Comparison of ENCODE assay signal across 6 cellular contexts in the genomic region with DNA sequence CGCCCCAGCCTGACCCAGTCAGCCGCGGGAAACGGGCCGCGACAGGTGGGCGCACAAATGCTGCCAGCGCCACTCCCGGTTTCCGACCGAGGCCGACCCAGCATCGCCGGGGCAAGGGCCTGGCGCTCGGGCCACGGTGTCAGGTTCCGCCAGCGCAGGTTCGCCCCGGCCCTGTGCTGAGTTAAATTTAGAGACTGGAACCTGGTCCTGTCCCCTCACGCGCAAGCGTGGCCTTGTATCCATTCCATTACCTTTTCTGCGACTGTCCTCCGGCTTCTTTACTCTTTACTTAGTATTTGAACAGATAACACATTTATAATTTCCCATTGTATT. TPM values are rescaled to one million over a fixed set of nuclear protein-coding genes. Genes with fewer than 3 reads are reported as not detected.
DNase-seq lines count a peak whose midpoint lies in the region; ATAC-seq, FAIRE-seq and TF ChIP-seq lines count a peak whose summit lies in the region.

No MANE protein-coding gene starts in this region.

- ATAC-seq in GM12878 (peak; percentile 2; the same call in 2 of the 3 replicates), HG02588 (IDR thresholded peaks at IDR 0.05; ENCODE audit: unreplicated experiment) (no peak), HG03135 (IDR thresholded peaks at IDR 0.05; ENCODE audit: unreplicated experiment) (no peak)
- no peak for ATAC-seq in naive thymus-derived CD8-positive, alpha-beta T cell

- CTCF ChIA-PET in GM12878 (lab: Yijun Ruan, JAX): interaction anchor here (0.6 to 8.2 kb wide), 2 partner anchors 15 to 20 kb away, joined by 3 to 96 read pairs; no protein-coding TSS in a partner anchor

- POLR2A ChIA-PET in GM12878 (lab: Charles Lee): interaction anchor here (1.9 kb wide), 1 partner anchor 16 kb away, joined by 8 read pairs; no protein-coding TSS in a partner anchor
- POLR2A ChIA-PET in naive thymus-derived CD8-positive, alpha-beta T cell (lab: Charles Lee): interaction anchor here (1.3 to 7.8 kb wide), 7 partner anchors 8 to 55 kb away, joined by 3 to 281 read pairs (median 18); a partner anchor contains a TSS

- WGBS in GM12878 (ENCODE audit: insufficient coverage, insufficient replicate concordance, low lambda C conversion rate, missing lambda C conversion rate): 5% methylated on average over 14 of the region's 26 CpGs

- intact Hi-C loops in GM12878 (cut with micrococcal nuclease; ENCODE audit: unreplicated experiment): no loop called here

- H3K36me3 Mint-ChIP-seq in naive thymus-derived CD8-positive, alpha-beta T cell: peaks cover 0 to 7% (median 2%) of the 10 kb centered on the region in 3 donors

- TF ChIP-seq CTCF in GM12878 (IDR thresholded peaks at IDR 0.05 in 2 of 3, conservative IDR thresholded peaks at IDR 0.05 in 1 of 3; ENCODE audit: control insufficient read depth in 2 of 3, extremely low read depth in 1 of 3, insufficient read depth in 1 of 3, low read depth in 3 of 3, low read length in 3 of 3): no peak

- H3K4me2 ChIP-seq in GM12878 (ENCODE audit: control insufficient read depth, insufficient read depth): peak overlapping the region; percentile 83

- H3K4me1 ChIP-seq in GM12878 (ENCODE audit: control insufficient read depth, insufficient read depth, low read length): peaks cover 14% of the 10 kb centered on the region

- no peaks in the 10 kb centered on the region for H3K36me3 ChIP-seq in GM12878 (ENCODE audit: control insufficient read depth in 2 of 2, insufficient read depth in 2 of 2, low read length in 1 of 2)

- SMC1A ChIA-PET in GM12878 (lab: Charles Lee; ENCODE audit: uncharacterized antibody, unreplicated experiment): interaction anchor here (1.6 to 6.5 kb wide), 3 partner anchors 13 to 17 kb away, joined by 7 to 40 read pairs (median 32); a partner anchor contains a TSS

- peaks cover 4 to 8% of the 10 kb centered on the region in 2 experiments; a peak in 3 of 4 replicates for H3K27me3 ChIP-seq in GM12878 (replicated peaks in 1 of 2; ENCODE audit: control insufficient read depth in 2 of 2, insufficient read depth in 2 of 2, low read length in 1 of 2)

- no peaks in the 10 kb centered on the region for H4K20me1 ChIP-seq in GM12878 (ENCODE audit: control insufficient read depth, insufficient read depth)

- in situ Hi-C loops in GM12878 (cut with MboI): no loop called here

- no peak for TF ChIP-seq POLR2A in GM12878 (IDR thresholded peaks at IDR 0.05; ENCODE audit: low read depth, low read length)

- peaks cover 0 to 10% (median 0%) of the 10 kb centered on the region in 9 donors for H3K9me3 Mint-ChIP-seq in naive thymus-derived CD8-positive, alpha-beta T cell

- no peak for TF ChIP-seq EP300 in GM12878 (IDR thresholded peaks at IDR 0.05; ENCODE audit: borderline replicate concordance in 1 of 2, control insufficient read depth in 1 of 2, low read depth in 2 of 2, low read length in 2 of 2)

- H3K79me2 ChIP-seq in GM12878 (ENCODE audit: control insufficient read depth, insufficient read depth, low read length): no peaks in the 10 kb centered on the region

- H2AFZ ChIP-seq in GM12878 (ENCODE audit: control insufficient read depth, low read depth, low read length): peak overlapping the region; percentile 24

- no peak for FAIRE-seq in GM12878 (lab: Jason Lieb, UNC)

- DNase-seq in GM12878 (ENCODE audit: low read depth, low spot score): no peak
- no peak for DNase-seq in naive thymus-derived CD8-positive, alpha-beta T cell
- no peak for DNase-seq in DMS153 (lab: John Stamatoyannopoulos, UW)

- peak overlapping the region; percentile 63; the same call in 1 of the 2 replicates for H3K4me3 ChIP-seq in GM08714 (ENCODE audit: low read length)
- peak overlapping the region; percentile 70 for H3K4me3 ChIP-seq in GM12878

- H3K27ac ChIP-seq in GM12878 (ENCODE audit: control insufficient read depth, insufficient read depth): no peak overlapping the region

- H3K27me3 Mint-ChIP-seq in naive thymus-derived CD8-positive, alpha-beta T cell: peaks cover 4 to 20% (median 11%) of the 10 kb centered on the region in 5 donors

- H3K9ac ChIP-seq in GM12878 (ENCODE audit: control insufficient read depth, insufficient read depth, low read length): peak overlapping the region; percentile 0; the same call in 1 of the 2 replicates

- H3K27ac Mint-ChIP-seq in naive thymus-derived CD8-positive, alpha-beta T cell: peak overlapping the region in 5 of 10 donors; percentile 53 to 100 (median 92)

- no peak for TF ChIP-seq RAD21 in GM12878 (IDR thresholded peaks at IDR 0.05; ENCODE audit: insufficient read depth, low read depth, low read length)

- H3K9me3 ChIP-seq in GM12878 (replicated peaks; ENCODE audit: control insufficient read depth, insufficient read depth, low read length): no peaks in the 10 kb centered on the region

- BruUV-seq in GM12878 (replicated peaks; lab: Mats Ljungman, UMichigan): no TSS peak

- H3K4me1 Mint-ChIP-seq in naive thymus-derived CD8-positive, alpha-beta T cell: peaks cover 22 to 45% (median 30%) of the 10 kb centered on the region in 4 donors

- peak overlapping the region; percentile 87 to 98 (median 93) for H3K4me3 Mint-ChIP-seq in naive thymus-derived CD8-positive, alpha-beta T cell

- RAD21 ChIA-PET in GM12878 (lab: Charles Lee; ENCODE audit: unreplicated experiment): interaction anchor here (1.6 to 5.0 kb wide), 2 partner anchors 14 to 21 kb away, joined by 5 to 72 read pairs; no protein-coding TSS in a partner anchor

RNA-seq across cellular contexts. Expression of a gene that starts 0.4 kb away (rescaled TPM):
- 0.59 and 0.84 TPM in 2 replicates for total RNA-seq in GM12878 (2013; cell fraction: nucleolus; rRNA removed)
- 0.54 and 1.1 TPM in 2 replicates for total RNA-seq in GM12878 (2014; rRNA removed)
- 0.22 and 0.46 TPM in 2 replicates for total RNA-seq in GM12878 (2014; rRNA removed; fragmentation: Illumina TruSeq; extraction: Trizol)
- total RNA-seq in GM12878 (2021): 0.38 and 0.96 TPM in 2 replicates
- 1.1 TPM for polyA plus RNA-seq in GM12878 (2011; ENCODE audit: low read depth)
- 1.6 TPM in 2 replicates for polyA plus RNA-seq in GM12878 (2011; rRNA removed)
- 0.97 and 1.0 TPM in 2 replicates for polyA plus RNA-seq in GM12878 (2011; cell fraction: cytosol; rRNA removed)
- 2.2 and 2.4 TPM in 2 replicates for polyA plus RNA-seq in GM12878 (2011; cell fraction: nucleus; rRNA removed)
- 0.87 and 1.7 TPM in 2 replicates for polyA plus RNA-seq in GM12878 (2012)
- 0.32 and 0.33 TPM in 2 replicates for polyA plus RNA-seq in GM12878 (2014; fragmentation: Illumina TruSeq; extraction: Trizol)
- polyA plus RNA-seq in GM12878 (2014; fragmentation: Nextera tagmentation; extraction: Ambion mirVana): under 1 TPM; 0.02 to 0.20 TPM
- 0.84 and 1.1 TPM in 2 replicates for polyA plus RNA-seq in GM12878 (2014; rRNA removed)
- 1 to 10 TPM in 1 of 2 experiments, under 1 TPM in 1; 0.44 to 1.3 TPM for polyA plus RNA-seq in GM12878 (2016; fragmentation: Nextera tagmentation; extraction: Ambion mirVana)
- polyA minus RNA-seq in GM12878 (2011; rRNA and poly(A)+ RNA removed): 0.80 and 0.88 TPM in 2 replicates
- polyA minus RNA-seq in GM12878 (2011; cell fraction: cytosol; rRNA and poly(A)+ RNA removed): 0.83 and 1.1 TPM in 2 replicates
- polyA minus RNA-seq in GM12878 (2011; cell fraction: nucleus; rRNA and poly(A)+ RNA removed): 0.73 and 1.5 TPM in 2 replicates
- 1 to 10 TPM; 3.7 to 4.2 TPM for total RNA-seq in naive thymus-derived CD8-positive, alpha-beta T cell
- polyA plus RNA-seq in naive thymus-derived CD8-positive, alpha-beta T cell: under 1 TPM in 1 of 3 donors, not detected in 2; 0.40 TPM

RNA-seq across cellular contexts. Expression of a gene that starts 17.7 kb away (rescaled TPM):
- 30.1 and 34.3 TPM in 2 replicates for total RNA-seq in GM12878 (2013; cell fraction: nucleolus; rRNA removed)
- total RNA-seq in GM12878 (2014; rRNA removed) (16.0 and 17.2 TPM in 2 replicates), GM12878 (2014; rRNA removed; fragmentation: Illumina TruSeq; extraction: Trizol) (10.5 and 10.6 TPM in 2 replicates), GM12878 (2021) (24.6 and 28.9 TPM in 2 replicates)
- polyA plus RNA-seq in GM12878 (2011; ENCODE audit: low read depth): 11.5 TPM
- polyA plus RNA-seq in GM12878 (2011; rRNA removed) (14.8 and 17.7 TPM in 2 replicates), GM12878 (2014; fragmentation: Illumina TruSeq; extraction: Trizol) (9.4 and 10.6 TPM in 2 replicates), GM12878 (2014; fragmentation: Nextera tagmentation; extraction: Ambion mirVana) (1 to 10 TPM; 1.0 to 3.2 TPM), GM12878 (2014; rRNA removed) (21.5 and 24.4 TPM in 2 replicates), GM12878 (2016; fragmentation: Nextera tagmentation; extraction: Ambion mirVana) (1 to 10 TPM; 5.2 to 5.5 TPM)
- polyA plus RNA-seq in GM12878 (2011; cell fraction: cytosol; rRNA removed): 16.4 and 21.9 TPM in 2 replicates
- 173 and 195 TPM in 2 replicates for polyA plus RNA-seq in GM12878 (2011; cell fraction: nucleus; rRNA removed)
- polyA plus RNA-seq in GM12878 (2012): 21.7 and 28.2 TPM in 2 replicates
- polyA minus RNA-seq in GM12878 (2011; rRNA and poly(A)+ RNA removed): 8.6 and 10.9 TPM in 2 replicates
- 6.8 and 7.5 TPM in 2 replicates for polyA minus RNA-seq in GM12878 (2011; cell fraction: cytosol; rRNA and poly(A)+ RNA removed)
- polyA minus RNA-seq in GM12878 (2011; cell fraction: nucleus; rRNA and poly(A)+ RNA removed): 16.0 and 24.7 TPM in 2 replicates
- total RNA-seq in naive thymus-derived CD8-positive, alpha-beta T cell: 10 to 100 TPM; 33.3 to 40.7 TPM
- 1 to 10 TPM; 1.1 to 2.6 (median 1.6) TPM for polyA plus RNA-seq in naive thymus-derived CD8-positive, alpha-beta T cell

RNA-seq across cellular contexts. Expression of a gene that starts 38.3 kb away (rescaled TPM):
- 1,060 and 1,082 TPM in 2 replicates for total RNA-seq in GM12878 (2013; cell fraction: nucleolus; rRNA removed)
- 6,385 and 6,584 TPM in 2 replicates for total RNA-seq in GM12878 (2014; rRNA removed)
- total RNA-seq in GM12878 (2014; rRNA removed; fragmentation: Illumina TruSeq; extraction: Trizol): 4,111 and 4,251 TPM in 2 replicates
- 2,742 and 2,873 TPM in 2 replicates for total RNA-seq in GM12878 (2021)
- polyA plus RNA-seq in GM12878 (2011; ENCODE audit: low read depth): 2,498 TPM
- polyA plus RNA-seq in GM12878 (2011; rRNA removed): 2,058 and 4,963 TPM in 2 replicates
- polyA plus RNA-seq in GM12878 (2011; cell fraction: cytosol; rRNA removed): 6,471 and 7,747 TPM in 2 replicates
- 2,792 and 3,345 TPM in 2 replicates for polyA plus RNA-seq in GM12878 (2011; cell fraction: nucleus; rRNA removed)
- polyA plus RNA-seq in GM12878 (2012): 4,319 and 4,635 TPM in 2 replicates
- 2,869 and 4,083 TPM in 2 replicates for polyA plus RNA-seq in GM12878 (2014; fragmentation: Illumina TruSeq; extraction: Trizol)
- polyA plus RNA-seq in GM12878 (2014; fragmentation: Nextera tagmentation; extraction: Ambion mirVana): 1,000 to 10,000 TPM; 3,729 to 5,412 TPM
- 5,813 and 5,897 TPM in 2 replicates for polyA plus RNA-seq in GM12878 (2014; rRNA removed)
- 1,000 to 10,000 TPM; 1,365 to 1,424 TPM for polyA plus RNA-seq in GM12878 (2016; fragmentation: Nextera tagmentation; extraction: Ambion mirVana)
- 6,568 and 9,193 TPM in 2 replicates for polyA minus RNA-seq in GM12878 (2011; rRNA and poly(A)+ RNA removed)
- 1,862 and 1,930 TPM in 2 replicates for polyA minus RNA-seq in GM12878 (2011; cell fraction: cytosol; rRNA and poly(A)+ RNA removed)
- 910 and 1,213 TPM in 2 replicates for polyA minus RNA-seq in GM12878 (2011; cell fraction: nucleus; rRNA and poly(A)+ RNA removed)
- total RNA-seq in naive thymus-derived CD8-positive, alpha-beta T cell: 1,000 to 10,000 TPM; 2,236 to 2,371 TPM
- polyA plus RNA-seq in naive thymus-derived CD8-positive, alpha-beta T cell: 1,000 to 10,000 TPM; 2,449 to 2,566 (median 2,565) TPM

RNA-seq across cellular contexts. Expression of a gene that starts 55.6 kb away (rescaled TPM):
- 46.6 and 48.5 TPM in 2 replicates for total RNA-seq in GM12878 (2013; cell fraction: nucleolus; rRNA removed)
- total RNA-seq in GM12878 (2014; rRNA removed): 6.5 and 7.1 TPM in 2 replicates
- total RNA-seq in GM12878 (2014; rRNA removed; fragmentation: Illumina TruSeq; extraction: Trizol): 10.1 and 11.5 TPM in 2 replicates
- total RNA-seq in GM12878 (2021): 8.4 and 8.6 TPM in 2 replicates
- polyA plus RNA-seq in GM12878 (2011; ENCODE audit: low read depth): 5.9 TPM
- polyA plus RNA-seq in GM12878 (2011; rRNA removed): 24.3 and 34.0 TPM in 2 replicates
- 12.3 and 13.7 TPM in 2 replicates for polyA plus RNA-seq in GM12878 (2011; cell fraction: cytosol; rRNA removed)
- 31.5 and 38.7 TPM in 2 replicates for polyA plus RNA-seq in GM12878 (2011; cell fraction: nucleus; rRNA removed)
- polyA plus RNA-seq in GM12878 (2012): 10.7 and 12.3 TPM in 2 replicates
- polyA plus RNA-seq in GM12878 (2014; fragmentation: Illumina TruSeq; extraction: Trizol): 12.4 and 14.7 TPM in 2 replicates
- 1 to 10 TPM; 1.4 to 3.4 TPM for polyA plus RNA-seq in GM12878 (2014; fragmentation: Nextera tagmentation; extraction: Ambion mirVana)
- 11.6 and 13.4 TPM in 2 replicates for polyA plus RNA-seq in GM12878 (2014; rRNA removed)
- 1 to 10 TPM; 6.8 to 7.9 TPM for polyA plus RNA-seq in GM12878 (2016; fragmentation: Nextera tagmentation; extraction: Ambion mirVana)
- polyA minus RNA-seq in GM12878 (2011; rRNA and poly(A)+ RNA removed): 19.5 and 28.6 TPM in 2 replicates
- 6.1 and 7.9 TPM in 2 replicates for polyA minus RNA-seq in GM12878 (2011; cell fraction: cytosol; rRNA and poly(A)+ RNA removed)
- 15.4 and 24.9 TPM in 2 replicates for polyA minus RNA-seq in GM12878 (2011; cell fraction: nucleus; rRNA and poly(A)+ RNA removed)
- total RNA-seq in naive thymus-derived CD8-positive, alpha-beta T cell: 10 to 100 TPM; 62.7 to 64.2 TPM
- 10 to 100 TPM; 23.6 to 36.3 (median 32.8) TPM for polyA plus RNA-seq in naive thymus-derived CD8-positive, alpha-beta T cell

RNA-seq across cellular contexts. Expression of a gene that starts 58.0 kb away (rescaled TPM):
- total RNA-seq in GM12878 (2013; cell fraction: nucleolus; rRNA removed): 0.20 and 0.56 TPM in 2 replicates
- total RNA-seq in GM12878 (2014; rRNA removed) (not detected in 2 replicates), GM12878 (2014; rRNA removed; fragmentation: Illumina TruSeq; extraction: Trizol) (not detected in 2 replicates), GM12878 (2021) (not detected in 2 replicates)
- polyA plus RNA-seq in GM12878 (2011; ENCODE audit: low read depth): not detected
- polyA plus RNA-seq in GM12878 (2011; rRNA removed) (0.14 and 0.26 TPM in 2 replicates), GM12878 (2014; fragmentation: Illumina TruSeq; extraction: Trizol) (0.11 TPM in 1 of 2 replicates, not detected in the other), GM12878 (2014; fragmentation: Nextera tagmentation; extraction: Ambion mirVana) (not detected), GM12878 (2014; rRNA removed) (not detected in 2 replicates), GM12878 (2016; fragmentation: Nextera tagmentation; extraction: Ambion mirVana) (not detected)
- polyA plus RNA-seq in GM12878 (2011; cell fraction: cytosol; rRNA removed): 0.09 and 0.13 TPM in 2 replicates
- polyA plus RNA-seq in GM12878 (2011; cell fraction: nucleus; rRNA removed): 0.22 and 0.25 TPM in 2 replicates
- not detected in 2 replicates for polyA plus RNA-seq in GM12878 (2012)
- polyA minus RNA-seq in GM12878 (2011; rRNA and poly(A)+ RNA removed): 0.05 and 0.88 TPM in 2 replicates
- not detected in 2 replicates for polyA minus RNA-seq in GM12878 (2011; cell fraction: cytosol; rRNA and poly(A)+ RNA removed)
- polyA minus RNA-seq in GM12878 (2011; cell fraction: nucleus; rRNA and poly(A)+ RNA removed): 0.24 and 0.29 TPM in 2 replicates
- not detected for total RNA-seq in naive thymus-derived CD8-positive, alpha-beta T cell
- polyA plus RNA-seq in naive thymus-derived CD8-positive, alpha-beta T cell: not detected
